Comparison of ENCODE assay signal across 25 cellular contexts in the genomic region with DNA sequence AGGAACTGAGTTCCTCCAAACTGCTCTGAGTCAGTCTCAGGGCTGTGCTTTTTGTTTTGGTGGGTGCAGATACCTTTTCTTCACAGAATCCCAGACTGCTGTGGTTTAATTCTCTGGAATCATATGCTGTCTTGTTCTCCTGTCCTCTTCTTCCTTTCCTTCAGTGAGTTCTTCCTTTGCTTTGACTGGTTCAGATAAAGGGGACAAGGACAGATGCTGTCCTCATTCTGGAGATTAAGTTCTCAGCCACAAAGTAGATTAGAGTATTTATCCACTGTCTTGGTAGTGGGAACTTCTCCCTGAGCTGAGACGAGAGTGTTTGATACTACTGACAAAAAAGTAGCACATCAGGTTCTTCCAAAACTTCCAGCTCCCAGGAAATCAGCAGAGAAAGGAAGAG. TPM values are rescaled to one million over a fixed set of nuclear protein-coding genes. Genes with fewer than 3 reads are reported as not detected.
DNase-seq lines count a peak whose midpoint lies in the region; ATAC-seq and TF ChIP-seq lines count a peak whose summit lies in the region.
"Had no signal": no experiment of that assay in that cellular context is flagged by ENCODE, and none has a peak within 500 bp of the region (broad histone marks: within the 10 kb centered on the region; RNA-seq: fewer than 3 reads in every experiment).

No MANE protein-coding gene starts in this region.

- H3K79me2 ChIP-seq in smooth muscle cell (ENCODE audit: low read depth) = peaks cover 85% of the 10 kb centered on the region

- H2AFZ ChIP-seq in smooth muscle cell (ENCODE audit: low read depth) = no peak overlapping the region
- H2AFZ ChIP-seq: neural progenitor cell had no signal

- H3K9ac ChIP-seq in smooth muscle cell (ENCODE audit: low read depth) = peak overlapping the region; percentile 51
- H3K9ac ChIP-seq: neural progenitor cell had no signal

- H3K9me3 ChIP-seq in smooth muscle cell (replicated peaks; ENCODE audit: low read depth) = no peaks in the 10 kb centered on the region
- H3K9me3 ChIP-seq: adrenal gland; BLaER1 treated with 17β-estradiol and CSF1 and Interleukin-3, amounts not matched to agents 10 nM and 100 nM; colonic mucosa; heart right ventricle; uterus had no signal

- H3K27ac ChIP-seq in smooth muscle cell (ENCODE audit: low read depth) = peak overlapping the region; percentile 67
- H3K27ac ChIP-seq: adrenal gland; BLaER1 treated with 17β-estradiol and CSF1 and Interleukin-3, amounts not matched to agents 10 nM and 100 nM; brain microvascular endothelial cell; colonic mucosa; heart right ventricle; neural progenitor cell; uterus; VCaP had no signal

- no peak for TF ChIP-seq CTCF in smooth muscle cell (IDR thresholded peaks at IDR 0.05; ENCODE audit: borderline replicate concordance, insufficient read depth, poor library complexity, severe bottlenecking)

- peak overlapping the region; percentile 59 for H3K27ac Mint-ChIP-seq in activated naive CD4-positive, alpha-beta T cell treated with anti-CD3 and anti-CD28 coated beads, Interleukin-2, amount 50 U/mL, for 24 hours
- H3K27ac Mint-ChIP-seq in central memory CD8-positive, alpha-beta T cell (ENCODE audit: low read depth) = peak overlapping the region; percentile 61
- H3K27ac Mint-ChIP-seq: H9, neural progenitor cell had no signal

- 26% methylated on average over 1 of the region's 1 CpG for WGBS in smooth muscle cell (ENCODE audit: low lambda C conversion rate)

- peaks cover 54% of the 10 kb centered on the region for H3K4me1 Mint-ChIP-seq in activated naive CD4-positive, alpha-beta T cell treated with anti-CD3 and anti-CD28 coated beads, Interleukin-2, amount 50 U/mL, for 24 hours
- peaks cover 39% of the 10 kb centered on the region for H3K4me1 Mint-ChIP-seq in central memory CD8-positive, alpha-beta T cell
- H3K4me1 Mint-ChIP-seq: neural progenitor cell had no signal

- H3K27me3 Mint-ChIP-seq in activated naive CD4-positive, alpha-beta T cell treated with anti-CD3 and anti-CD28 coated beads, Interleukin-2, amount 50 U/mL, for 24 hours = no peaks in the 10 kb centered on the region
- no peaks in the 10 kb centered on the region for H3K27me3 Mint-ChIP-seq in central memory CD8-positive, alpha-beta T cell
- H3K27me3 Mint-ChIP-seq: IgD-negative memory B cell, progenitor cell of endocrine pancreas had no signal

- DNase-seq in activated naive CD4-positive, alpha-beta T cell (lab: John Stamatoyannopoulos, UW) = no peak
- DNase-seq in NCI-H82 (lab: John Stamatoyannopoulos, UW) (peak; percentile 88), smooth muscle cell (lab: John Stamatoyannopoulos, UW; ENCODE audit: unreplicated experiment) (no peak), DMS153 treated with DMSO at 0.1 percent for 48 hours (lab: John Stamatoyannopoulos, UW; ENCODE audit: unreplicated experiment) (no peak), mesenteric fat pad (ENCODE audit: low spot score) (no peak)
- DNase-seq in central memory CD8-positive, alpha-beta T cell (ENCODE audit: low spot score in 2 of 2) = no peak
- DNase-seq: adrenal gland, colonic mucosa, DMS 273 treated with DMSO at 0.1 percent for 48 hours, H9, heart right ventricle, left ventricle myocardium superior, NCI-H2081, NCI-H446 treated with DMSO at 0.1 percent for 48 hours, uterus had no signal

- no peak for ATAC-seq in central memory CD8-positive, alpha-beta T cell (replicated peaks; ENCODE audit: extremely low read depth, poor library complexity, severe bottlenecking)
- ATAC-seq in GM18517 (IDR thresholded peaks at IDR 0.05; ENCODE audit: unreplicated experiment) = no peak
- ATAC-seq: heart right ventricle, left ventricle myocardium superior, Panc1 had no signal

- peaks cover 56% of the 10 kb centered on the region for H4K20me1 ChIP-seq in smooth muscle cell (ENCODE audit: low read depth)

- no peak overlapping the region for H3K4me3 Mint-ChIP-seq in activated naive CD4-positive, alpha-beta T cell treated with anti-CD3 and anti-CD28 coated beads, Interleukin-2, amount 50 U/mL, for 24 hours
- no peak overlapping the region for H3K4me3 Mint-ChIP-seq in central memory CD8-positive, alpha-beta T cell
- H3K4me3 Mint-ChIP-seq: activated T-helper 1 cell treated with anti-CD3 and anti-CD28 coated beads, Interleukin-12 subunit alpha, Interleukin-12 subunit beta, Interleukin-2, Interleukin-4 antibody, amounts not matched to agents 30 ng/mL and 10 ng/mL and 1 ng/mL, durations not matched to agents 14 hours and 24 hours and 36 hours; H9; neural progenitor cell had no signal

- H3K4me3 ChIP-seq in smooth muscle cell = no peak overlapping the region
- H3K4me3 ChIP-seq: adrenal gland; BLaER1 treated with 17β-estradiol and CSF1 and Interleukin-3, amounts not matched to agents 10 nM and 100 nM; colonic mucosa; heart right ventricle; neural progenitor cell; uterus had no signal

- peaks cover 15% of the 10 kb centered on the region for H3K36me3 ChIP-seq in smooth muscle cell (ENCODE audit: low read depth)
- H3K36me3 ChIP-seq: uterus had no signal

- no peaks in the 10 kb centered on the region for H3K4me1 ChIP-seq in smooth muscle cell (ENCODE audit: low read depth)
- H3K4me1 ChIP-seq: colonic mucosa, neural progenitor cell, uterus had no signal

- no peaks in the 10 kb centered on the region for H3K9me3 Mint-ChIP-seq in activated naive CD4-positive, alpha-beta T cell treated with anti-CD3 and anti-CD28 coated beads, Interleukin-2, amount 50 U/mL, for 24 hours
- H3K9me3 Mint-ChIP-seq in central memory CD8-positive, alpha-beta T cell = no peaks in the 10 kb centered on the region
- H3K9me3 Mint-ChIP-seq: activated T-helper 1 cell treated with anti-CD3 and anti-CD28 coated beads, Interleukin-12 subunit alpha, Interleukin-12 subunit beta, Interleukin-2, Interleukin-4 antibody, amounts not matched to agents 30 ng/mL and 10 ng/mL and 1 ng/mL, durations not matched to agents 14 hours and 24 hours and 36 hours; H9; IgD-negative memory B cell; neural progenitor cell had no signal

- H3F3A ChIP-seq in smooth muscle cell (ENCODE audit: low read depth) = no peaks in the 10 kb centered on the region

- peaks cover 18% of the 10 kb centered on the region for H3K36me3 Mint-ChIP-seq in activated naive CD4-positive, alpha-beta T cell treated with anti-CD3 and anti-CD28 coated beads, Interleukin-2, amount 50 U/mL, for 24 hours
- peaks cover 66% of the 10 kb centered on the region for H3K36me3 Mint-ChIP-seq in central memory CD8-positive, alpha-beta T cell (ENCODE audit: insufficient read depth)

- peak overlapping the region; percentile 25 for H3K4me2 ChIP-seq in smooth muscle cell
- H3K4me2 ChIP-seq: neural progenitor cell had no signal

- H3K27me3 ChIP-seq in smooth muscle cell (ENCODE audit: low read depth) = no peaks in the 10 kb centered on the region
- H3K27me3 ChIP-seq: adrenal gland; BLaER1 treated with 17β-estradiol and CSF1 and Interleukin-3, amounts not matched to agents 10 nM and 100 nM; brain microvascular endothelial cell; colonic mucosa; heart right ventricle; neural progenitor cell; uterus had no signal

RNA-seq across cellular contexts. Expression of gene ZDHHC5, which starts 13.3 kb away (rescaled TPM):
- total RNA-seq in smooth muscle cell (37.2 and 38.0 TPM in 2 replicates), mesenteric fat pad (65.4 TPM)
- polyA plus RNA-seq in smooth muscle cell = 33.2 and 34.5 TPM in 2 replicates

RNA-seq across cellular contexts. Expression of gene CLP1, which starts 23.6 kb away (rescaled TPM):
- total RNA-seq in smooth muscle cell = 18.3 and 23.0 TPM in 2 replicates
- polyA plus RNA-seq in smooth muscle cell = 18.0 and 19.7 TPM in 2 replicates
- 12.0 TPM for total RNA-seq in mesenteric fat pad

RNA-seq across cellular contexts. Expression of gene MED19, which starts 30.8 kb away (rescaled TPM):
- total RNA-seq in smooth muscle cell (25.3 and 36.9 TPM in 2 replicates), mesenteric fat pad (14.4 TPM)
- polyA plus RNA-seq in smooth muscle cell = 37.9 and 43.8 TPM in 2 replicates

RNA-seq across cellular contexts. Expression of gene TMX2, which starts 31.2 kb away (rescaled TPM):
- total RNA-seq in smooth muscle cell (75.4 and 82.6 TPM in 2 replicates), mesenteric fat pad (70.1 TPM)
- polyA plus RNA-seq in smooth muscle cell = 86.6 and 87.0 TPM in 2 replicates

RNA-seq across cellular contexts. Expression of gene YPEL4, which starts 31.5 kb away (rescaled TPM):
- total RNA-seq in smooth muscle cell (0.18 and 2.5 TPM in 2 replicates), mesenteric fat pad (0.71 TPM)
- 2.0 and 2.9 TPM in 2 replicates for polyA plus RNA-seq in smooth muscle cell
- polyA plus RNA-seq: IgD-negative memory B cell had no signal
